In the genomic region with DNA sequence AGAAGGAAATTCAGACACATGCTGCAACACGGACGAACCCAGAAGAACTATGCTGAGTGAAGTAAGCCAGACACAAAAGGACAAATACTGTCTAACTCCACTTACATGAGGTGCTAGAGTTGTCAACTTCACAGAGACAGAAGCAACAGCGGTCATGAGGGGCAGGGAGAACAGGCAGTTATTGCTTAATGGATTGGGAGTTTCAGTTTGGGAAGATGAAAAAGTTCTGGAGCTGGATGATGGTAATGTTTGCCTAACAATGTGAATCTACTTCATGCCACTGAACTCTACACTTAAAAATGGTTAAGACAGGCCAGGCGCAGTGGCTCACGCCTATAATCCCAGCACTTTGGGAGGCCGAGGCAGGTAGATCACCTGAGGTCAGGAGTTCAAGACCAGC, we compare ENCODE assay signal across 26 cellular contexts.
"Had no signal": no experiment of that assay in that cellular context is flagged by ENCODE, and none has a peak within 500 bp of the region (broad histone marks: within the 10 kb centered on the region; RNA-seq: fewer than 3 reads in every experiment).

No MANE protein-coding gene starts in this region.

- H3K4me1 ChIP-seq: left lung, upper lobe of left lung had no signal

- H2AFZ ChIP-seq: hepatocyte had no signal

- H3K9me3 ChIP-seq: esophagus squamous epithelium, gastrocnemius medialis, heart left ventricle, left lung, neutrophil, pancreas, spleen, thoracic aorta, tibial nerve, upper lobe of left lung had no signal

- H3K27me3 ChIP-seq: esophagus squamous epithelium, gastrocnemius medialis, heart left ventricle, hepatocyte, left lung, neutrophil, pancreas, spleen, tibial nerve, upper lobe of left lung had no signal

- H3K27ac Mint-ChIP-seq: memory B cell; natural killer cell; stimulated activated memory B cell treated with anti-CD40 and anti-IgM and Interleukin-4, amounts not matched to agents 10 μg/mL and 1 μg/mL and 100 μg/mL, for 72 hours; stimulated activated naive CD8-positive, alpha-beta T cell treated with anti-CD3 and anti-CD28 coated beads, Interleukin-15, Interleukin-2, amounts not matched to agents 100 ng/mL and 50 ng/mL, for 24 hours had no signal

- H3K27ac ChIP-seq: coronary artery, esophagus squamous epithelium, gastrocnemius medialis, hepatocyte, left lung, neutrophil, pancreas, spleen, thoracic aorta, tibial nerve, upper lobe of left lung had no signal

- ATAC-seq: gastrocnemius medialis; heart left ventricle; left lung; natural killer cell; pancreas; sciatic nerve; stimulated activated memory B cell treated with anti-CD40 and anti-IgM and Interleukin-4, amounts not matched to agents 10 μg/mL and 1 μg/mL and 100 μg/mL, for 72 hours had no signal

- DNase-seq: dermis blood vessel endothelial cell; effector memory CD4-positive, alpha-beta T cell; erythroblast; esophagus squamous epithelium; gastrocnemius medialis; heart left ventricle; kidney; left lung; natural killer cell; pancreas; retina; spleen; stimulated activated CD4-positive, alpha-beta T cell treated with anti-CD3 and anti-CD28 coated beads, Interleukin-4, amount 100 ng/mL, for 4 hours; upper lobe of left lung had no signal

- H3K27me3 Mint-ChIP-seq: memory B cell; stimulated activated memory B cell treated with anti-CD40 and anti-IgM and Interleukin-4, amounts not matched to agents 10 μg/mL and 1 μg/mL and 100 μg/mL, for 72 hours; stimulated activated naive CD8-positive, alpha-beta T cell treated with anti-CD3 and anti-CD28 coated beads, Interleukin-15, Interleukin-2, amounts not matched to agents 100 ng/mL and 50 ng/mL, for 24 hours had no signal

- FAIRE-seq: kidney, pancreas, urothelium cell line had no signal

- H3K4me3 Mint-ChIP-seq: memory B cell; natural killer cell; neural crest cell; stimulated activated memory B cell treated with anti-CD40 and anti-IgM and Interleukin-4, amounts not matched to agents 10 μg/mL and 1 μg/mL and 100 μg/mL, for 72 hours; stimulated activated naive CD8-positive, alpha-beta T cell treated with anti-CD3 and anti-CD28 coated beads, Interleukin-15, Interleukin-2, amounts not matched to agents 100 ng/mL and 50 ng/mL, for 24 hours had no signal

- H3K9me3 Mint-ChIP-seq: memory B cell; natural killer cell; neural crest cell; stimulated activated memory B cell treated with anti-CD40 and anti-IgM and Interleukin-4, amounts not matched to agents 10 μg/mL and 1 μg/mL and 100 μg/mL, for 72 hours; stimulated activated naive CD8-positive, alpha-beta T cell treated with anti-CD3 and anti-CD28 coated beads, Interleukin-15, Interleukin-2, amounts not matched to agents 100 ng/mL and 50 ng/mL, for 24 hours had no signal

- H3K4me3 ChIP-seq: coronary artery, esophagus squamous epithelium, gastrocnemius medialis, heart left ventricle, hepatocyte, left lung, lung, pancreas, spleen, thoracic aorta, tibial nerve, upper lobe of left lung had no signal

- H3K4me2 ChIP-seq: hepatocyte had no signal
